Comparison of ENCODE assay signal across 20 cellular contexts in the genomic region with DNA sequence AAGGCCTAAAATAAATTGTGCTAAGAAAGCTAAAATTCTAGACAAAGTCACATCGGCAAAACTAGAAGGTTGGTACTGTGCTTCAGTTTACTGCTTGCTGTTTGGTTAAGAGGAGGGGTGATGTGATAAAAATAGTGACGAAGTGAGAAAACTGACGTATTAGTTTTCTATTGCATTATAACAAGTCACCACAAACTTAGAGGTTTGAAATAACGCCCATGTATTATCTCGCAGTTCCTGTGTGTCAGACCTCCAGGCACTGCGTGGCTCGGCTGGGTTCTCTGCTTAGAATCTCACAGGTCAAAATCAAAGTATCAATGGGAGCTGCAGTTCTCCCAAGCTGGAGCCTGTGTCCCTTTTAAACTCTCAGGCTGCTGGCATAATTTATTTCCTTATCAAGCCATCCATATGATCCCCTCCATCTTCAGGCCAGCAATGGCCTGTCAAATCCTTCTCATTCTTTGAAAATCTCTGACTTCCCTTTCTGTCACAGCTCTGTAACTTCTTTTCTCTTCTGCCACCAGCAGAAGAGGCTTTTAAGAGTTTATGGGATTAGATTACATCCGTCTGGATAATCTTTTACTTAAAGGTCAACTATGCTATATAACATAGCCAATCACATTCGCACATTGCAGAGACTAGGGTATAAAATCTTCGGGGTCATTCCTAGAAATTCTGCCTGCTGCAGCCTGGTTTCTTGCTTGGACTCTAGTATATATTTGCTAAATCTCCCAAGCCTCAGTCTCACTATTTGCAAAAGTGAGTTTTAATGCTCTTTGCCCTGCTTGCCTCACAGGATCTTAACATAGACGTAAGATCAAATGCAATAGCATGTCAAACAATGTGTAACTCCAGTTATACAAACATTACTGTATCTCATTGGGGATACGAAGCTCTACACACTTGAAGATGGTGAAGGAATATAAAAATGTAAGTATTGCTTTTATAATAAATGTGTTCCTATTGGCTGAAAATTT.
DNase-seq lines count a peak whose midpoint lies in the region; ATAC-seq, FAIRE-seq and TF ChIP-seq lines count a peak whose summit lies in the region.
"Had no signal": no experiment of that assay in that cellular context is flagged by ENCODE, and none has a peak within 500 bp of the region (broad histone marks: within the 10 kb centered on the region; RNA-seq: fewer than 3 reads in every experiment).

No MANE protein-coding gene starts in this region.

- no peak for TF ChIP-seq CTCF in keratinocyte (optimal IDR thresholded peaks at IDR 0.05 in 1 of 3, IDR thresholded peaks at IDR 0.05 in 1 of 3, conservative IDR thresholded peaks at IDR 0.05 in 1 of 3; ENCODE audit: extremely low read depth in 1 of 3, insufficient read depth in 2 of 3, low read length in 3 of 3)
- no peak for TF ChIP-seq CTCF in mucosa of descending colon (IDR thresholded peaks at IDR 0.05)

- peak; percentile 44 for DNase-seq in NK-92 treated with Interleukin-12 subunit alpha and Interleukin-12 subunit beta, amount 100 ng/mL, for 24 hours (lab: John Stamatoyannopoulos, UW)
- no peak for DNase-seq in NK-92 (lab: John Stamatoyannopoulos, UW; ENCODE audit: unreplicated experiment)
- DNase-seq in keratinocyte (ENCODE audit: low read depth, low spot score), result no peak
- peak in 2 of 3 donors; percentile 39 to 43 for DNase-seq in mucosa of descending colon
- no peak for DNase-seq in right cardiac atrium
- DNase-seq in activated T-cell treated with anti-CD3 and anti-CD28 coated beads, Interleukin-2, amount 50 U/mL, for 24 hours, result no peak
- no peak for DNase-seq in NCI-H510A (lab: John Stamatoyannopoulos, UW)
- DNase-seq: Caco-2; CD4-positive, CD25-positive, alpha-beta regulatory T cell; EL; NCI-H1436; NCI-H2081; NCI-H510A treated with DMSO at 0.1 percent for 48 hours; SIG-M5 had no signal

- H3K27ac ChIP-seq in keratinocyte (ENCODE audit: control insufficient read depth, insufficient read depth, low read length) (no peak overlapping the region), right cardiac atrium (ENCODE audit: low read length) (no peak overlapping the region)
- H3K27ac ChIP-seq: 22Rv1, HL-60 had no signal

- peaks cover 40% of the 10 kb centered on the region for H3K27me3 Mint-ChIP-seq in activated T-cell treated with anti-CD3 and anti-CD28 coated beads, Interleukin-2, amount 50 U/mL, for 24 hours

- peak; percentile 20 for FAIRE-seq in keratinocyte (lab: Jason Lieb, UNC)
- FAIRE-seq: H54, K562 had no signal

- no peak overlapping the region for H3K9ac ChIP-seq in keratinocyte (ENCODE audit: control insufficient read depth, extremely low read depth, insufficient read depth, low read length)

- WGBS in right cardiac atrium, result 63% methylated on average over 12 of the region's 12 CpGs

- no peaks in the 10 kb centered on the region for H3K9me3 Mint-ChIP-seq in activated T-cell treated with anti-CD3 and anti-CD28 coated beads, Interleukin-2, amount 50 U/mL, for 24 hours
- H3K9me3 Mint-ChIP-seq: CD4-positive, CD25-positive, alpha-beta regulatory T cell had no signal

- dilution Hi-C loops in keratinocyte (cut with MboI; ENCODE audit: extremely low pct_ligation_motif_present, low sequenced_read_pairs), result loop anchor here (25.0 kb wide), 1 partner anchor 124 kb away; no protein-coding TSS in a partner anchor

- intact Hi-C loops in mucosa of descending colon (cut with DNase I, micrococcal nuclease) (no loop called here), right cardiac atrium (cut with DNase I) (loop anchor here in 1 of 4 donors (10.0 kb wide), 1 partner anchor 298 kb away; no protein-coding TSS in a partner anchor)

- H3K4me1 ChIP-seq in keratinocyte (ENCODE audit: control insufficient read depth, extremely low read depth, insufficient read depth, low read length) (peaks cover 24% of the 10 kb centered on the region), mucosa of descending colon (ENCODE audit: low read depth) (peaks cover 15% of the 10 kb centered on the region), right cardiac atrium (ENCODE audit: control insufficient read depth, insufficient read depth, low read length) (no peaks in the 10 kb centered on the region)

- H3K4me3 Mint-ChIP-seq in activated T-cell treated with anti-CD3 and anti-CD28 coated beads, Interleukin-2, amount 50 U/mL, for 24 hours, result no peak overlapping the region
- H3K4me3 Mint-ChIP-seq: B cell; CD4-positive, CD25-positive, alpha-beta regulatory T cell had no signal

- no peak overlapping the region for H2AFZ ChIP-seq in keratinocyte (ENCODE audit: control insufficient read depth, low read length)

- no peaks in the 10 kb centered on the region for H3K9me1 ChIP-seq in keratinocyte (ENCODE audit: control insufficient read depth, extremely low read depth, insufficient read depth, low read length)

- no peaks in the 10 kb centered on the region for H4K20me1 ChIP-seq in keratinocyte (ENCODE audit: control insufficient read depth, extremely low read depth, insufficient read depth, low read length)

- H3K4me1 Mint-ChIP-seq in activated T-cell treated with anti-CD3 and anti-CD28 coated beads, Interleukin-2, amount 50 U/mL, for 24 hours (ENCODE audit: low read depth), result no peaks in the 10 kb centered on the region
- H3K4me1 Mint-ChIP-seq: B cell had no signal

- H3K4me3 ChIP-seq in keratinocyte (ENCODE audit: control insufficient read depth in 2 of 3, extremely low read depth in 1 of 3, insufficient read depth in 2 of 3, low read depth in 1 of 3, low read length in 3 of 3), result no peak overlapping the region
- no peak overlapping the region for H3K4me3 ChIP-seq in mucosa of descending colon
- no peak overlapping the region for H3K4me3 ChIP-seq in right cardiac atrium (ENCODE audit: low read length)
- H3K4me3 ChIP-seq: K562 had no signal

- H3K27me3 ChIP-seq in keratinocyte (ENCODE audit: control insufficient read depth, extremely low read depth, insufficient read depth, low read length) (no peaks in the 10 kb centered on the region), right cardiac atrium (ENCODE audit: control insufficient read depth, insufficient read depth) (no peaks in the 10 kb centered on the region)

- H3K9me3 ChIP-seq in keratinocyte (ENCODE audit: control insufficient read depth, low read depth, low read length), result peaks cover 4% of the 10 kb centered on the region
- no peaks in the 10 kb centered on the region for H3K9me3 ChIP-seq in mucosa of descending colon
- no peaks in the 10 kb centered on the region for H3K9me3 ChIP-seq in right cardiac atrium (ENCODE audit: control insufficient read depth, low read length)
- H3K9me3 ChIP-seq: Caco-2 had no signal

- no peak overlapping the region for H3K4me2 ChIP-seq in keratinocyte (ENCODE audit: control insufficient read depth, extremely low read depth, insufficient read depth, low read depth, low read length)

- ATAC-seq in mucosa of descending colon (peak; percentile 63), HG03139 (IDR thresholded peaks at IDR 0.05; ENCODE audit: unreplicated experiment) (no peak), right cardiac atrium (no peak)
- ATAC-seq: K562 had no signal

- no peak overlapping the region for H3K27ac Mint-ChIP-seq in activated T-cell treated with anti-CD3 and anti-CD28 coated beads, Interleukin-2, amount 50 U/mL, for 24 hours
- H3K27ac Mint-ChIP-seq: B cell; CD4-positive, CD25-positive, alpha-beta regulatory T cell had no signal

- H3K36me3 Mint-ChIP-seq in activated T-cell treated with anti-CD3 and anti-CD28 coated beads, Interleukin-2, amount 50 U/mL, for 24 hours (ENCODE audit: low read depth), result no peaks in the 10 kb centered on the region
- H3K36me3 Mint-ChIP-seq: CD4-positive, CD25-positive, alpha-beta regulatory T cell had no signal

- H3K79me2 ChIP-seq in keratinocyte (ENCODE audit: control insufficient read depth, insufficient read depth, low read length), result no peaks in the 10 kb centered on the region

- no peaks in the 10 kb centered on the region for H3K36me3 ChIP-seq in keratinocyte (ENCODE audit: control insufficient read depth in 2 of 2, extremely low read depth in 1 of 2, insufficient read depth in 2 of 2, low read length in 2 of 2)
- H3K36me3 ChIP-seq in mucosa of descending colon (ENCODE audit: low read depth), result no peaks in the 10 kb centered on the region

Comparison
In these comparisons a context has a peak if more than half of its experiments do, and no peak if none do; other contexts are left out.
1. DNase-seq: peak in NK-92 treated with Interleukin-12 subunit alpha and Interleukin-12 subunit beta, amount 100 ng/mL, for 24 hours (single experiment) and mucosa of descending colon (2 of 3); none in NK-92 (single experiment), keratinocyte (single experiment), right cardiac atrium (0 of 3), activated T-cell treated with anti-CD3 and anti-CD28 coated beads, Interleukin-2, amount 50 U/mL, for 24 hours (single experiment) and NCI-H510A (single experiment).